8 cellular contexts compared by ENCODE assay signal in the genomic region with DNA sequence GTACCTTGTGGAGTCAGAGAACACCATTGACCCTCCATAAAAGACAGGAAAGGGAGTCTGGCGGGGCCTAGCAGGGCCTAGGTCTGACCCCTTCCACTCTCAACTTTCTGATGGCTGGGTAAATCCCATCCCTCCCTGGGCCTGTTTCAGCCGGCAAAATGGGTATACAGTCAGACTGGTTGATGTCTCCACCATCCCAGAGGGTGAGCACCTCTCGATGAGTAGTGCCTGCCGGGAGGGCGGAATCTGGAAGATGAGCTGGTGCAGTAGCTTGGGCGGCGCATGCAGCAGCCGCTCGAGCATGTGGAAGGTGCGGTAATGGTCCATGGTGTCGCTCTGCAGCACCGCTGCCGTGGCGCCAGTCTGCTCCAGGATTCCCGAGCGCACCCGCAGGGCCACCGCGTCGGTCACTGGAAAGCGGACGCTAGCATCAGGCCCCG.
DNase-seq lines count a peak whose midpoint lies in the region.

No MANE protein-coding gene starts in this region.

- peak overlapping the region; percentile 52 to 84 for H3K4me3 ChIP-seq in muscle layer of colon (ENCODE audit: low read depth in 1 of 2, low read length in 2 of 2)

- peaks cover 51% of the 10 kb centered on the region for H3K4me1 ChIP-seq in muscle layer of colon (ENCODE audit: insufficient read depth, low read length)

- H3K27me3 ChIP-seq in muscle layer of colon (ENCODE audit: control insufficient read depth in 1 of 2, insufficient read depth in 2 of 2, low read length in 2 of 2) = no peaks in the 10 kb centered on the region

- DNase-seq in ELR (ENCODE audit: low read depth) = peak; percentile 85
- peak; percentile 44 for DNase-seq in NAMALWA (ENCODE audit: low spot score)
- peak in 7 of 61 donors; percentile 60 to 78 (median 63) for DNase-seq in caudate nucleus (lab: John Stamatoyannopoulos, UW)
- DNase-seq in NCI-H2171 treated with DMSO at 0.1 percent for 48 hours (lab: John Stamatoyannopoulos, UW) = no peak
- DNase-seq in NCI-H748 treated with DMSO at 0.1 percent for 48 hours (lab: John Stamatoyannopoulos, UW) = no peak
- no peak for DNase-seq in foreskin melanocyte
- no peak for DNase-seq in NCI-H524 treated with DMSO at 0.1 percent for 48 hours (lab: John Stamatoyannopoulos, UW)

- no peaks in the 10 kb centered on the region for H3K9me3 ChIP-seq in muscle layer of colon (ENCODE audit: low read length)

- peaks cover 36% of the 10 kb centered on the region for H3K36me3 ChIP-seq in muscle layer of colon (ENCODE audit: insufficient read depth, low read length)

- H3K9ac ChIP-seq in muscle layer of colon (ENCODE audit: low read length) = peak overlapping the region; percentile 23

- H3K27ac ChIP-seq in caudate nucleus (ENCODE audit: low read depth, low read length) (peak overlapping the region; percentile 97), muscle layer of colon (ENCODE audit: low read depth, low read length) (peak overlapping the region; percentile 99)

Comparison
In these comparisons a context has a peak if more than half of its experiments do, and no peak if none do; other contexts are left out.
1. DNase-seq: peak in ELR (single experiment) and NAMALWA (single experiment); none in NCI-H2171 treated with DMSO at 0.1 percent for 48 hours (single experiment), NCI-H748 treated with DMSO at 0.1 percent for 48 hours (single experiment), foreskin melanocyte (single experiment) and NCI-H524 treated with DMSO at 0.1 percent for 48 hours (single experiment).